14 cellular contexts compared by ENCODE assay signal in genomic region chr14:67814826-67815225, GRCh38. TPM values are rescaled to one million over a fixed set of nuclear protein-coding genes. Genes with fewer than 3 reads are reported as not detected.
DNase-seq lines count a peak whose midpoint lies in the region; ATAC-seq, FAIRE-seq and TF ChIP-seq lines count a peak whose summit lies in the region.
"Had no signal": no experiment of that assay in that cellular context is flagged by ENCODE, and none has a peak within 500 bp of the region (broad histone marks: within the 10 kb centered on the region; RNA-seq: fewer than 3 reads in every experiment).

No MANE protein-coding gene starts in this region.

- no peak for ATAC-seq in naive B cell (ENCODE audit: low read depth in 2 of 2)
- ATAC-seq in pancreas: no peak
- no peak for ATAC-seq in GM18517 (IDR thresholded peaks at IDR 0.05; ENCODE audit: unreplicated experiment)
- ATAC-seq: body of pancreas had no signal

- 60 to 69% methylated on average over 2 of the region's 2 CpGs for WGBS in pancreas, 2 donors

- POLR2A ChIA-PET in Caco-2 (lab: Charles Lee): no interaction called here

- H3K36me3 Mint-ChIP-seq in Caco-2 (ENCODE audit: insufficient read depth, unreplicated experiment) (peaks cover 16% of the 10 kb centered on the region), IgD-negative memory B cell (peaks cover 8% of the 10 kb centered on the region), naive B cell (peaks cover 0 to 5% of the 10 kb centered on the region in 2 donors)

- CTCF ChIA-PET in Caco-2 (lab: Charles Lee): no interaction called here

- peaks cover 12% of the 10 kb centered on the region for H3K4me1 ChIP-seq in Caco-2
- H3K4me1 ChIP-seq in pancreas: peaks cover 0 to 20% (median 7%) of the 10 kb centered on the region in 3 donors

- no peak for TF ChIP-seq CTCF in Caco-2 (IDR thresholded peaks at IDR 0.05; ENCODE audit: insufficient read depth in 1 of 2, low read depth in 1 of 2, low read length in 1 of 2, severe bottlenecking in 1 of 2, unreplicated experiment in 1 of 2)
- TF ChIP-seq CTCF in pancreas (IDR thresholded peaks at IDR 0.05): no peak
- TF ChIP-seq CTCF in brain microvascular endothelial cell (IDR thresholded peaks at IDR 0.05; ENCODE audit: low read depth, low read length, missing control alignments): no peak

- H3K4me3 Mint-ChIP-seq in Caco-2 (ENCODE audit: unreplicated experiment) (peak overlapping the region; percentile 88), IgD-negative memory B cell (peak overlapping the region in 2 of 4 donors; percentile 97 to 99), naive B cell (peak overlapping the region; percentile 60 to 98 (median 96))

- H3K27me3 ChIP-seq in Caco-2 (replicated peaks; ENCODE audit: control insufficient read depth, insufficient read depth, low read length) (no peaks in the 10 kb centered on the region), pancreas (no peaks in the 10 kb centered on the region), brain microvascular endothelial cell (replicated peaks) (no peaks in the 10 kb centered on the region)
- H3K27me3 ChIP-seq: body of pancreas, Peyer's patch had no signal

- in situ Hi-C loops in brain microvascular endothelial cell (cut with HindIII; ENCODE audit: low pct_ligation_motif_present, low sequenced_read_pairs): no loop called here

- H3K9me3 ChIP-seq in Caco-2: no peaks in the 10 kb centered on the region
- H3K9me3 ChIP-seq in pancreas: no peaks in the 10 kb centered on the region
- H3K9me3 ChIP-seq: body of pancreas, Peyer's patch had no signal

- intact Hi-C loops in Caco-2 (cut with micrococcal nuclease; ENCODE audit: unreplicated experiment) (no loop called here), pancreas (cut with DNase I) (no loop called here)

- no peak overlapping the region for H3K27ac ChIP-seq in pancreas
- H3K27ac ChIP-seq in brain microvascular endothelial cell: no peak overlapping the region
- H3K27ac ChIP-seq: body of pancreas had no signal

- no TSS peak for BruUV-seq in Caco-2 (replicated peaks; lab: Mats Ljungman, UMichigan)

- H3K27ac Mint-ChIP-seq in Caco-2 (ENCODE audit: unreplicated experiment) (no peak overlapping the region), IgD-negative memory B cell (peak overlapping the region in 2 of 3 donors; percentile 0 to 84), naive B cell (peak overlapping the region in 4 of 6 donors; percentile 38 to 90 (median 64))

- H3K4me1 Mint-ChIP-seq in Caco-2 (ENCODE audit: low read depth, unreplicated experiment) (no peaks in the 10 kb centered on the region), IgD-negative memory B cell (peaks cover 28 to 36% (median 35%) of the 10 kb centered on the region in 3 donors), naive B cell (peaks cover 27 to 62% (median 30%) of the 10 kb centered on the region in 3 donors)

- H3K4me3 ChIP-seq in Caco-2 (ENCODE audit: low read depth, low read length): no peak overlapping the region
- H3K4me3 ChIP-seq in pancreas: no peak overlapping the region
- no peak overlapping the region for H3K4me3 ChIP-seq in brain microvascular endothelial cell (ENCODE audit: low read depth, low read length)
- H3K4me3 ChIP-seq: body of pancreas had no signal

- DNase-seq in Caco-2 (no peak), astrocyte of the hippocampus (ENCODE audit: low read depth, low spot score) (peak; percentile 5), naive B cell (no peak), pancreas (no peak), NCI-H1105 (lab: John Stamatoyannopoulos, UW) (no peak), brain microvascular endothelial cell (no peak)
- DNase-seq: activated CD4-positive, CD25-positive, alpha-beta regulatory T cell treated with anti-CD3 and anti-CD28 coated beads, Interleukin-2, amount 50 U/mL, for 72 hours; body of pancreas; DMS79 treated with DMSO at 0.1 percent for 48 hours; NCI-H1417; Peyer's patch had no signal

- H3K9me3 Mint-ChIP-seq in Caco-2 (ENCODE audit: unreplicated experiment) (no peaks in the 10 kb centered on the region), IgD-negative memory B cell (no peaks in the 10 kb centered on the region), naive B cell (no peaks in the 10 kb centered on the region)

- no peak for FAIRE-seq in pancreas (lab: Jason Lieb, UNC)
- FAIRE-seq: H54 had no signal

- no peaks in the 10 kb centered on the region for H3K27me3 Mint-ChIP-seq in Caco-2 (ENCODE audit: insufficient read depth, unreplicated experiment)
- H3K27me3 Mint-ChIP-seq in IgD-negative memory B cell: no peaks in the 10 kb centered on the region
- H3K27me3 Mint-ChIP-seq in naive B cell: no peaks in the 10 kb centered on the region

- H3K36me3 ChIP-seq in Caco-2 (ENCODE audit: control insufficient read depth, insufficient read depth, low read length): no peaks in the 10 kb centered on the region; the same call in 1 of the 2 replicates
- H3K36me3 ChIP-seq in pancreas: no peaks in the 10 kb centered on the region
- peaks cover 12% of the 10 kb centered on the region for H3K36me3 ChIP-seq in brain microvascular endothelial cell (replicated peaks)

RNA-seq across cellular contexts. Expression of gene ZFYVE26, which starts 1.6 kb away (rescaled TPM):
- total RNA-seq in Caco-2 (2022) (23.2 and 27.2 TPM in 2 replicates), pancreas (10 to 100 TPM in 1 of 6 donors, 1 to 10 TPM in 5; 5.7 to 16.0 (median 8.8) TPM)
- polyA plus RNA-seq in IgD-negative memory B cell (3.7 TPM), naive B cell (ENCODE audit: low read depth in 6 of 6) (1 to 10 TPM in 5 of 6 donors, under 1 TPM in 1; 0.09 to 6.2 (median 2.7) TPM), pancreas (1 to 10 TPM; 5.5 to 6.0 TPM)

RNA-seq across cellular contexts. Expression of gene RAD51B, which starts 4.8 kb away (rescaled TPM):
- total RNA-seq in Caco-2 (2022): 16.7 and 22.4 TPM in 2 replicates
- polyA plus RNA-seq in IgD-negative memory B cell: 24.9 TPM
- 10 to 100 TPM; 27.4 to 37.2 (median 31.8) TPM for polyA plus RNA-seq in naive B cell (ENCODE audit: low read depth in 6 of 6)
- total RNA-seq in pancreas: 10 to 100 TPM in 1 of 6 donors, 1 to 10 TPM in 5; 3.8 to 17.3 (median 7.1) TPM
- polyA plus RNA-seq in pancreas: 1 to 10 TPM; 1.1 to 3.0 TPM
